23 cellular contexts compared by ENCODE assay signal in genomic region chr15:29097168-29097567, GRCh38.
"Had no signal": no experiment of that assay in that cellular context is flagged by ENCODE, and none has a peak within 500 bp of the region (broad histone marks: within the 10 kb centered on the region; RNA-seq: fewer than 3 reads in every experiment).

No MANE protein-coding gene starts in this region.

- H3K9me3 ChIP-seq: Peyer's patch, SJSA1 had no signal

- H3K4me3 Mint-ChIP-seq: activated B cell treated with CpG ODN at 0.5 μM for 24 hours; activated CD4-positive, alpha-beta T cell treated with anti-CD3 and anti-CD28 coated beads, Interleukin-2, amount 10 ng/mL, durations not matched to agents 24 days and 14 days; activated naive CD4-positive, alpha-beta T cell treated with anti-CD3 and anti-CD28 coated beads for 36 hours; activated naive CD8-positive, alpha-beta T cell; activated T-cell treated with anti-CD3 and anti-CD28 coated beads, Interleukin-2, amount 50 U/mL, for 4 hours; T-helper 1 cell treated with Interleukin-12 subunit alpha and Interleukin-12 subunit beta and Interleukin-4 antibody, amounts not matched to agents 30 μg/mL and 1 μg/mL, for 36 hours had no signal

- H3K27ac Mint-ChIP-seq: activated B cell treated with CpG ODN at 0.5 μM for 24 hours; activated CD4-positive, alpha-beta T cell treated with anti-CD3 and anti-CD28 coated beads, Interleukin-2, amount 10 ng/mL, durations not matched to agents 24 days and 14 days; activated naive CD4-positive, alpha-beta T cell treated with anti-CD3 and anti-CD28 coated beads for 36 hours; T-helper 1 cell treated with Interleukin-12 subunit alpha and Interleukin-12 subunit beta and Interleukin-4 antibody, amounts not matched to agents 30 μg/mL and 1 μg/mL, for 36 hours had no signal

- H3K27me3 ChIP-seq: brain microvascular endothelial cell, cardiac muscle cell, Peyer's patch, SJSA1 had no signal

- H3K4me1 ChIP-seq: Peyer's patch, SJSA1 had no signal

- H3K27ac ChIP-seq: brain microvascular endothelial cell, cardiac muscle cell, Peyer's patch, RWPE1, SJSA1 had no signal

- DNase-seq: activated B cell treated with CpG ODN at 0.5 μM for 24 hours; activated CD4-positive, alpha-beta T cell treated with anti-CD3 and anti-CD28 coated beads for 1 hour; activated CD4-positive, alpha-beta T cell treated with anti-CD3 and anti-CD28 coated beads, Interleukin-2, amount 10 ng/mL, durations not matched to agents 24 days and 14 days; activated CD4-positive, alpha-beta T cell treated with anti-CD3 and anti-CD28 coated beads, Interleukin-2, amount 50 U/mL, for 48 hours; activated effector memory CD4-positive, alpha-beta T cell treated with anti-CD3 and anti-CD28 coated beads, Interleukin-2, amount 50 U/mL, for 16 hours; activated naive CD4-positive, alpha-beta T cell treated with anti-CD3 and anti-CD28 coated beads for 36 hours; activated T-cell treated with anti-CD3 and anti-CD28 coated beads, Interleukin-2, amount 50 U/mL, for 4 hours; brain microvascular endothelial cell; Karpas-422; MM.1S; NCI-H1105; NCI-H1436; NCI-H1694 treated with DMSO at 0.1 percent for 48 hours; NCI-H2029 treated with DMSO at 0.1 percent for 48 hours; NK-92 treated with Interleukin-12 subunit alpha and Interleukin-12 subunit beta, amount 100 ng/mL, for 24 hours; Peyer's patch; SHP77 had no signal

- H3K4me1 Mint-ChIP-seq: activated B cell treated with CpG ODN at 0.5 μM for 24 hours; activated CD4-positive, alpha-beta T cell treated with anti-CD3 and anti-CD28 coated beads, Interleukin-2, amount 10 ng/mL, durations not matched to agents 24 days and 14 days had no signal

- ATAC-seq: activated T-cell treated with anti-CD3 and anti-CD28 coated beads, Interleukin-2, amount 50 U/mL, for 4 hours; SK-N-SH treated with all-trans-retinoic acid at 6 μM for 48 hours had no signal

- H3K4me3 ChIP-seq: cardiac muscle cell, Peyer's patch, SJSA1 had no signal

- H3K27me3 Mint-ChIP-seq: activated B cell treated with CpG ODN at 0.5 μM for 24 hours; activated CD4-positive, alpha-beta T cell treated with anti-CD3 and anti-CD28 coated beads, Interleukin-2, amount 10 ng/mL, durations not matched to agents 24 days and 14 days; activated naive CD8-positive, alpha-beta T cell had no signal

- H3K36me3 ChIP-seq: brain microvascular endothelial cell, cardiac muscle cell, Peyer's patch, SJSA1 had no signal

- H3K9me3 Mint-ChIP-seq: activated B cell treated with CpG ODN at 0.5 μM for 24 hours; activated CD4-positive, alpha-beta T cell treated with anti-CD3 and anti-CD28 coated beads, Interleukin-2, amount 10 ng/mL, durations not matched to agents 24 days and 14 days; activated naive CD4-positive, alpha-beta T cell treated with anti-CD3 and anti-CD28 coated beads for 36 hours; activated T-cell treated with anti-CD3 and anti-CD28 coated beads, Interleukin-2, amount 50 U/mL, for 4 hours; T-helper 1 cell treated with Interleukin-12 subunit alpha and Interleukin-12 subunit beta and Interleukin-4 antibody, amounts not matched to agents 30 μg/mL and 1 μg/mL, for 36 hours had no signal
